In the genomic region with DNA sequence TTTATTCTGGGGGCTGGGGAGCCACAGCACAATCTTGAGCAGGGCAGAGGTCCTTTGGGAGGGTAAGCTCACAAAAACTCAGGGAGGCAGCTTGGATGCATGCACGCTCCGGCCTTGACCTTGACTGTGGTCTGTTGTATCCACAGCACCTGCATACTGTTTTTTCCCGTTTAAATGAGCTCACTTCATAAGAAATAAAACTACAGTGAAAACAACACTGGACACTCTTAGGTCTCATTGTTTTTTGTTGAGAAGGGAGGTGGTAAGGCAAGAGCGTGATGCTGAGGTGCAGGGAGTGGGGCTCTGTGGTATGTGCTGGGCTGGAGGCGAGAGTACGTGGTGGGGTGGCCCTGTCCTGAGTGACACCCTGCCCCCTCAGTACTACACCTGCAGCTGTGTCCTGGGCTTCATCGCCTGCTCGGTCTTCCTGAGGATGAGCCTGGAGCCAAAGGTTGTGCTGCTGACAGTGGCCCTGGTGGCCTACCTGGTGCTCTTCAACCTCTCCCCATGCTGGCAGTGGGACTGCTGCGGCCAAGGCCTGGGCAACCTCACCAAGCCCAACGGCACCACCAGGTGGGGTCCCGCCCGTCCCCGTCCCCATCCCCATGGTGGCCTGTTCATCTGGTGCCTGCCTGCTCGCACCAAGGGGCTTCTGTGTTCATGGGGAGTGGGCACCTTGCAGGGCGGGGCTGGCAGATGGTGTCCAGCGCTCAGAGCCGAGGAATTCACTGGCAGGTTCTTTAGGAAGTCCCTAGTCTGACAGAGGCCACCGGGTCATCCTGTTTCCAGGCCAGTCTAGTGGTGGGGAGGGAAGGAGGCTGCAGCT, we compare ENCODE assay signal across 1 cellular context.
TF ChIP-seq lines count a peak whose summit lies in the region.

No MANE protein-coding gene starts in this region.

TF ChIP-seq in A549, 52 proteins besides CTCF, POLR2A, EP300 and RAD21 (continued from another document):
- TF ChIP-seq, protein P1, sequence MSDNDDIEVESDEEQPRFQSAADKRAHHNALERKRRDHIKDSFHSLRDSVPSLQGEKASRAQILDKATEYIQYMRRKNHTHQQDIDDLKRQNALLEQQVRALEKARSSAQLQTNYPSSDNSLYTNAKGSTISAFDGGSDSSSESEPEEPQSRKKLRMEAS (IDR thresholded peaks at IDR 0.05): no peak
- TF ChIP-seq, protein P2, sequence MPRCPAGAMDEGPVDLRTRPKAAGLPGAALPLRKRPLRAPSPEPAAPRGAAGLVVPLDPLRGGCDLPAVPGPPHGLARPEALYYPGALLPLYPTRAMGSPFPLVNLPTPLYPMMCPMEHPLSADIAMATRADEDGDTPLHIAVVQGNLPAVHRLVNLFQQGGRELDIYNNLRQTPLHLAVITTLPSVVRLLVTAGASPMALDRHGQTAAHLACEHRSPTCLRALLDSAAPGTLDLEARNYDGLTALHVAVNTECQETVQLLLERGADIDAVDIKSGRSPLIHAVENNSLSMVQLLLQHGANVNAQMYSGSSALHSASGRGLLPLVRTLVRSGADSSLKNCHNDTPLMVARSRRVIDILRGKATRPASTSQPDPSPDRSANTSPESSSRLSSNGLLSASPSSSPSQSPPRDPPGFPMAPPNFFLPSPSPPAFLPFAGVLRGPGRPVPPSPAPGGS (IDR thresholded peaks at IDR 0.05): no peak
- TF ChIP-seq RARB (CRISPR knock-in tag; IDR thresholded peaks at IDR 0.05) (no peak), CBX8 (IDR thresholded peaks at IDR 0.05) (no peak), ZC3H11A (IDR thresholded peaks at IDR 0.05) (no peak), HOXB5 (CRISPR knock-in tag; IDR thresholded peaks at IDR 0.05) (no peak), ZSCAN20 (CRISPR knock-in tag; IDR thresholded peaks at IDR 0.05) (no peak), NFE2L2 (conservative IDR thresholded peaks at IDR 0.05; ENCODE audit: low read length) (no peak)
- TF ChIP-seq, protein P3, sequence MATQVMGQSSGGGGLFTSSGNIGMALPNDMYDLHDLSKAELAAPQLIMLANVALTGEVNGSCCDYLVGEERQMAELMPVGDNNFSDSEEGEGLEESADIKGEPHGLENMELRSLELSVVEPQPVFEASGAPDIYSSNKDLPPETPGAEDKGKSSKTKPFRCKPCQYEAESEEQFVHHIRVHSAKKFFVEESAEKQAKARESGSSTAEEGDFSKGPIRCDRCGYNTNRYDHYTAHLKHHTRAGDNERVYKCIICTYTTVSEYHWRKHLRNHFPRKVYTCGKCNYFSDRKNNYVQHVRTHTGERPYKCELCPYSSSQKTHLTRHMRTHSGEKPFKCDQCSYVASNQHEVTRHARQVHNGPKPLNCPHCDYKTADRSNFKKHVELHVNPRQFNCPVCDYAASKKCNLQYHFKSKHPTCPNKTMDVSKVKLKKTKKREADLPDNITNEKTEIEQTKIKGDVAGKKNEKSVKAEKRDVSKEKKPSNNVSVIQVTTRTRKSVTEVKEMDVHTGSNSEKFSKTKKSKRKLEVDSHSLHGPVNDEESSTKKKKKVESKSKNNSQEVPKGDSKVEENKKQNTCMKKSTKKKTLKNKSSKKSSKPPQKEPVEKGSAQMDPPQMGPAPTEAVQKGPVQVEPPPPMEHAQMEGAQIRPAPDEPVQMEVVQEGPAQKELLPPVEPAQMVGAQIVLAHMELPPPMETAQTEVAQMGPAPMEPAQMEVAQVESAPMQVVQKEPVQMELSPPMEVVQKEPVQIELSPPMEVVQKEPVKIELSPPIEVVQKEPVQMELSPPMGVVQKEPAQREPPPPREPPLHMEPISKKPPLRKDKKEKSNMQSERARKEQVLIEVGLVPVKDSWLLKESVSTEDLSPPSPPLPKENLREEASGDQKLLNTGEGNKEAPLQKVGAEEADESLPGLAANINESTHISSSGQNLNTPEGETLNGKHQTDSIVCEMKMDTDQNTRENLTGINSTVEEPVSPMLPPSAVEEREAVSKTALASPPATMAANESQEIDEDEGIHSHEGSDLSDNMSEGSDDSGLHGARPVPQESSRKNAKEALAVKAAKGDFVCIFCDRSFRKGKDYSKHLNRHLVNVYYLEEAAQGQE (IDR thresholded peaks at IDR 0.05): no peak
- TF ChIP-seq, protein P4, sequence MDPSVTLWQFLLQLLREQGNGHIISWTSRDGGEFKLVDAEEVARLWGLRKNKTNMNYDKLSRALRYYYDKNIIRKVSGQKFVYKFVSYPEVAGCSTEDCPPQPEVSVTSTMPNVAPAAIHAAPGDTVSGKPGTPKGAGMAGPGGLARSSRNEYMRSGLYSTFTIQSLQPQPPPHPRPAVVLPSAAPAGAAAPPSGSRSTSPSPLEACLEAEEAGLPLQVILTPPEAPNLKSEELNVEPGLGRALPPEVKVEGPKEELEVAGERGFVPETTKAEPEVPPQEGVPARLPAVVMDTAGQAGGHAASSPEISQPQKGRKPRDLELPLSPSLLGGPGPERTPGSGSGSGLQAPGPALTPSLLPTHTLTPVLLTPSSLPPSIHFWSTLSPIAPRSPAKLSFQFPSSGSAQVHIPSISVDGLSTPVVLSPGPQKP (IDR thresholded peaks at IDR 0.05; ENCODE audit: low read depth, low read length): no peak
- TF ChIP-seq, protein P5, sequence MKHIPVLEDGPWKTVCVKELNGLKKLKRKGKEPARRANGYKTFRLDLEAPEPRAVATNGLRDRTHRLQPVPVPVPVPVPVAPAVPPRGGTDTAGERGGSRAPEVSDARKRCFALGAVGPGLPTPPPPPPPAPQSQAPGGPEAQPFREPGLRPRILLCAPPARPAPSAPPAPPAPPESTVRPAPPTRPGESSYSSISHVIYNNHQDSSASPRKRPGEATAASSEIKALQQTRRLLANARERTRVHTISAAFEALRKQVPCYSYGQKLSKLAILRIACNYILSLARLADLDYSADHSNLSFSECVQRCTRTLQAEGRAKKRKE (CRISPR knock-in tag; IDR thresholded peaks at IDR 0.05; ENCODE audit: low read depth): no peak
